Comparison of ENCODE assay signal across 15 cellular contexts in genomic region chr11:94895451-94895850, GRCh38.
DNase-seq lines count a peak whose midpoint lies in the region; ATAC-seq and TF ChIP-seq lines count a peak whose summit lies in the region.
"Had no signal": no experiment of that assay in that cellular context is flagged by ENCODE, and none has a peak within 500 bp of the region (broad histone marks: within the 10 kb centered on the region; RNA-seq: fewer than 3 reads in every experiment).

No MANE protein-coding gene starts in this region.

- H3K27ac Mint-ChIP-seq in activated naive CD8-positive, alpha-beta T cell treated with anti-CD3 and anti-CD28 coated beads, Interleukin-2, amount 50 U/mL, for 24 hours: no peak overlapping the region
- H3K27ac Mint-ChIP-seq: activated CD4-positive, alpha-beta memory T cell treated with anti-CD3 and anti-CD28 coated beads for 36 hours; activated T-helper 17 cell treated with anti-CD3 and anti-CD28 coated beads, Interleukin-2, amount 50 U/mL, for 72 hours had no signal

- no peak overlapping the region for H3K4me3 Mint-ChIP-seq in activated naive CD8-positive, alpha-beta T cell treated with anti-CD3 and anti-CD28 coated beads, Interleukin-2, amount 50 U/mL, for 24 hours
- H3K4me3 Mint-ChIP-seq: activated CD4-positive, alpha-beta memory T cell treated with anti-CD3 and anti-CD28 coated beads for 36 hours; activated T-helper 17 cell treated with anti-CD3 and anti-CD28 coated beads, Interleukin-2, amount 50 U/mL, for 72 hours had no signal

- H3K4me2 ChIP-seq in hepatocyte: no peak overlapping the region

- H4K20me1 ChIP-seq in hepatocyte (ENCODE audit: insufficient read depth, poor library complexity, severe bottlenecking): no peaks in the 10 kb centered on the region

- H3K27ac ChIP-seq in hepatocyte (no peak overlapping the region), aorta (ENCODE audit: low read depth in 1 of 2, low read length in 2 of 2) (peak overlapping the region in 1 of 2 donors; percentile 61), esophagus squamous epithelium (no peak overlapping the region)
- H3K27ac ChIP-seq: SJSA1, testis had no signal

- H3K9me3 Mint-ChIP-seq in activated naive CD8-positive, alpha-beta T cell treated with anti-CD3 and anti-CD28 coated beads, Interleukin-2, amount 50 U/mL, for 24 hours: peaks cover 23% of the 10 kb centered on the region

- H3K79me2 ChIP-seq in hepatocyte: peaks cover 10% of the 10 kb centered on the region

- no peak for TF ChIP-seq POLR2A in esophagus squamous epithelium (IDR thresholded peaks at IDR 0.05)

- intact Hi-C loops in Right ventricle myocardium superior (cut with DNase I) (loop anchor here (5.0 to 10.0 kb wide), 2 partner anchors 131 to 273 kb away; partner anchors contain the start of gene AMOTL1), cardiac septum (cut with DNase I) (loop anchor here (5.0 kb wide), 1 partner anchor 108 kb away; no protein-coding TSS in a partner anchor), aorta (cut with DNase I) (no loop called here), esophagus squamous epithelium (cut with DNase I) (loop anchor here (5.0 kb wide), 1 partner anchor 273 kb away; no protein-coding TSS in a partner anchor)

- peaks cover 3% of the 10 kb centered on the region for H3K36me3 Mint-ChIP-seq in activated naive CD8-positive, alpha-beta T cell treated with anti-CD3 and anti-CD28 coated beads, Interleukin-2, amount 50 U/mL, for 24 hours (ENCODE audit: low read depth)

- H3K4me1 ChIP-seq in hepatocyte (ENCODE audit: insufficient read depth): no peaks in the 10 kb centered on the region
- no peaks in the 10 kb centered on the region for H3K4me1 ChIP-seq in aorta (ENCODE audit: control insufficient read depth in 1 of 2, insufficient read depth in 2 of 2, low read length in 2 of 2)
- no peaks in the 10 kb centered on the region for H3K4me1 ChIP-seq in esophagus squamous epithelium
- H3K4me1 ChIP-seq: SJSA1 had no signal

- TF ChIP-seq CTCF in hepatocyte (IDR thresholded peaks at IDR 0.05; ENCODE audit: poor library complexity) (no peak), esophagus squamous epithelium (IDR thresholded peaks at IDR 0.05) (no peak)

- H3K27me3 ChIP-seq in hepatocyte (no peaks in the 10 kb centered on the region), aorta (ENCODE audit: control insufficient read depth in 1 of 2, insufficient read depth in 2 of 2, low read length in 1 of 2) (no peaks in the 10 kb centered on the region), esophagus squamous epithelium (no peaks in the 10 kb centered on the region)
- H3K27me3 ChIP-seq: SJSA1, testis had no signal

- H3K36me3 ChIP-seq in hepatocyte (replicated peaks; ENCODE audit: insufficient read depth, low read depth) (no peaks in the 10 kb centered on the region), aorta (ENCODE audit: control insufficient read depth in 1 of 2, insufficient read depth in 2 of 2, low read length in 1 of 2) (no peaks in the 10 kb centered on the region), esophagus squamous epithelium (peaks cover 0 to 24% (median 0%) of the 10 kb centered on the region in 3 donors)
- H3K36me3 ChIP-seq: SJSA1 had no signal

- WGBS in hepatocyte (ENCODE audit: low lambda C conversion rate, missing lambda C conversion rate): 52% methylated on average over 2 of the region's 2 CpGs
- 26 to 34% methylated on average over 2 of the region's 2 CpGs for WGBS in aorta, 2 donors
- WGBS in esophagus squamous epithelium, 2 donors: 48 to 49% methylated on average over 2 of the region's 2 CpGs

- no peak overlapping the region for H3K4me3 ChIP-seq in hepatocyte
- H3K4me3 ChIP-seq in aorta (ENCODE audit: low read length in 2 of 2): no peak overlapping the region
- H3K4me3 ChIP-seq in esophagus squamous epithelium: no peak overlapping the region
- H3K4me3 ChIP-seq: SJSA1, testis had no signal

- H3K9me2 ChIP-seq in hepatocyte (replicated peaks; ENCODE audit: insufficient read depth): no peaks in the 10 kb centered on the region

- no peak overlapping the region for H2AFZ ChIP-seq in hepatocyte

- no peak for DNase-seq in Right ventricle myocardium superior
- no peak for DNase-seq in cardiac septum (ENCODE audit: low spot score)
- DNase-seq in dermis blood vessel endothelial cell: peak; percentile 47
- peak; percentile 28 for DNase-seq in hepatocyte (ENCODE audit: low spot score)
- DNase-seq in aorta: no peak
- no peak for DNase-seq in activated naive CD8-positive, alpha-beta T cell treated with anti-CD3 and anti-CD28 coated beads, Interleukin-2, amount 50 U/mL, for 24 hours
- no peak for DNase-seq in esophagus squamous epithelium (lab: John Stamatoyannopoulos, UW)
- DNase-seq in effector CD8-positive, alpha-beta T cell (lab: John Stamatoyannopoulos, UW): no peak
- DNase-seq: activated CD4-positive, alpha-beta memory T cell treated with anti-CD3 and anti-CD28 coated beads for 36 hours; Calu3; NCI-H2107; occipital lobe; testis had no signal

- H3K27me3 Mint-ChIP-seq in activated naive CD8-positive, alpha-beta T cell treated with anti-CD3 and anti-CD28 coated beads, Interleukin-2, amount 50 U/mL, for 24 hours: no peaks in the 10 kb centered on the region
- H3K27me3 Mint-ChIP-seq: activated CD4-positive, alpha-beta memory T cell treated with anti-CD3 and anti-CD28 coated beads for 36 hours had no signal

- ATAC-seq in Right ventricle myocardium superior (ENCODE audit: poor library complexity) (peak; percentile 41), aorta (ENCODE audit: low FRiP score) (peak; percentile 82)
- ATAC-seq in activated naive CD8-positive, alpha-beta T cell treated with anti-CD3 and anti-CD28 coated beads, Interleukin-2, amount 50 U/mL, for 24 hours: no peak
- ATAC-seq: activated T-helper 17 cell treated with anti-CD3 and anti-CD28 coated beads, Interleukin-2, amount 50 U/mL, for 72 hours had no signal

- H3K9me3 ChIP-seq in hepatocyte (ENCODE audit: low read depth) (peaks cover 4% of the 10 kb centered on the region), aorta (ENCODE audit: control insufficient read depth, low read length) (peaks cover 4% of the 10 kb centered on the region), esophagus squamous epithelium (no peaks in the 10 kb centered on the region)
- H3K9me3 ChIP-seq: SJSA1, testis had no signal

- H3K4me1 Mint-ChIP-seq in activated naive CD8-positive, alpha-beta T cell treated with anti-CD3 and anti-CD28 coated beads, Interleukin-2, amount 50 U/mL, for 24 hours: no peaks in the 10 kb centered on the region
- H3K4me1 Mint-ChIP-seq: activated T-helper 17 cell treated with anti-CD3 and anti-CD28 coated beads, Interleukin-2, amount 50 U/mL, for 72 hours had no signal

Comparison
In these comparisons a context has a peak if more than half of its experiments do, and no peak if none do; other contexts are left out.
1. DNase-seq: peak in dermis blood vessel endothelial cell (single experiment) and hepatocyte (single experiment); none in Right ventricle myocardium superior (single experiment), cardiac septum (single experiment), aorta (0 of 2), activated naive CD8-positive, alpha-beta T cell treated with anti-CD3 and anti-CD28 coated beads, Interleukin-2, amount 50 U/mL, for 24 hours (single experiment), esophagus squamous epithelium (single experiment) and effector CD8-positive, alpha-beta T cell (single experiment).
2. intact Hi-C loops: an anchor here in Right ventricle myocardium superior (5.0 to 10.0 kb wide), cardiac septum (5.0 kb wide) and esophagus squamous epithelium (5.0 kb wide); none called in aorta.